In genomic region chr14:57831981-57832380, GRCh38 we compare ENCODE assay signal across 20 cellular contexts. TPM values are rescaled to one million over a fixed set of nuclear protein-coding genes. Genes with fewer than 3 reads are reported as not detected.
A peak's percentile ranks its signal among the peaks of the same experiment; 100 is the strongest.
DNase-seq lines count a peak whose midpoint lies in the region; TF ChIP-seq lines count a peak whose summit lies in the region.
"Had no signal": no experiment of that assay in that cellular context is flagged by ENCODE, and none has a peak within 500 bp of the region (broad histone marks: within the 10 kb centered on the region; RNA-seq: fewer than 3 reads in every experiment).

No MANE protein-coding gene starts in this region.

- H2BK120ac ChIP-seq in H9 (ENCODE audit: low read depth, low read length, poor library complexity, severe bottlenecking), result no peak overlapping the region

- no peak overlapping the region for H3K14ac ChIP-seq in H9 (ENCODE audit: insufficient read depth, low read length)

- intact Hi-C loops in prostate gland (cut with DNase I), result no loop called here

- H3K4me3 ChIP-seq in epithelial cell of esophagus (ENCODE audit: low read length) (no peak overlapping the region), prostate gland (no peak overlapping the region)
- H3K4me3 ChIP-seq: colonic mucosa, HAP-1, Peyer's patch, sigmoid colon, thoracic aorta had no signal

- H3K9me3 ChIP-seq in H9 (ENCODE audit: control insufficient read depth, low read depth, low read length), result no peaks in the 10 kb centered on the region
- H3K9me3 ChIP-seq in prostate gland, result no peaks in the 10 kb centered on the region
- H3K9me3 ChIP-seq: colonic mucosa, HAP-1, Peyer's patch, sigmoid colon, thoracic aorta had no signal

- H3K79me2 ChIP-seq in H9 (ENCODE audit: insufficient read depth, low read length), result no peaks in the 10 kb centered on the region; the same call in 1 of the 2 replicates

- H3K36me3 ChIP-seq in prostate gland, result no peaks in the 10 kb centered on the region
- H3K36me3 ChIP-seq: colonic mucosa, HAP-1, Peyer's patch, sigmoid colon, thoracic aorta, WERI-Rb-1 had no signal

- no peak overlapping the region for H2BK12ac ChIP-seq in H9 (ENCODE audit: insufficient read length, low read depth, low read length)

- H3K9ac ChIP-seq in H9 (ENCODE audit: extremely low read depth, insufficient read length, low read length), result no peak overlapping the region
- H3K9ac ChIP-seq: KMS-11 had no signal

- peaks cover 13 to 16% of the 10 kb centered on the region in 2 experiments for H3K4me1 Mint-ChIP-seq in H9

- no peak overlapping the region for H3T11ph ChIP-seq in H9 (ENCODE audit: low read length)

- TF ChIP-seq CTCF in H9 (conservative IDR thresholded peaks at IDR 0.05) (no peak; the same call in 2 of the 3 replicates), epithelial cell of esophagus (IDR thresholded peaks at IDR 0.05; ENCODE audit: insufficient read depth, low read depth, low read length, missing control alignments) (no peak), prostate gland (IDR thresholded peaks at IDR 0.05) (no peak)

- H3K79me1 ChIP-seq in H9 (ENCODE audit: insufficient read depth, low read depth, low read length, poor library complexity, severe bottlenecking), result no peaks in the 10 kb centered on the region

- H3K4me3 Mint-ChIP-seq in H9, result no peak overlapping the region

- H4K20me1 ChIP-seq in H9 (ENCODE audit: control insufficient read depth, insufficient read depth, insufficient read length), result no peaks in the 10 kb centered on the region

- no peak overlapping the region for H2BK5ac ChIP-seq in H9 (ENCODE audit: insufficient read length, low read length)

- no peak overlapping the region for H3K18ac ChIP-seq in H9 (ENCODE audit: insufficient read length, low read depth, low read length)

- H2AK5ac ChIP-seq in H9 (ENCODE audit: insufficient read length, low read length), result no peak overlapping the region

- H3K27ac Mint-ChIP-seq in H9, result no peak overlapping the region

- H4K5ac ChIP-seq in H9 (ENCODE audit: insufficient read length, low read depth, low read length), result no peak overlapping the region

- TF ChIP-seq POLR2A in prostate gland (IDR thresholded peaks at IDR 0.05), result no peak

- H3K4ac ChIP-seq in H9 (ENCODE audit: low read depth, low read length), result no peak overlapping the region

- H3K23me2 ChIP-seq in H9 (ENCODE audit: insufficient read length, low read depth, low read length, poor library complexity, severe bottlenecking), result no peaks in the 10 kb centered on the region

- no peak overlapping the region for H4K91ac ChIP-seq in H9 (ENCODE audit: insufficient read length, low read depth, low read length)

- peak; percentile 78 for DNase-seq in H9
- DNase-seq in NCI-H69 (lab: John Stamatoyannopoulos, UW), result peak; percentile 20
- DNase-seq in epithelial cell of esophagus (ENCODE audit: low read depth), result peak; percentile 29
- peak; percentile 83 for DNase-seq in renal cortical epithelial cell (ENCODE audit: low read depth)
- no peak for DNase-seq in GM03348 (ENCODE audit: low spot score)
- no peak for DNase-seq in prostate gland (ENCODE audit: low spot score)
- DNase-seq in substantia nigra (lab: John Stamatoyannopoulos, UW), result no peak
- DNase-seq: activated effector memory CD4-positive, alpha-beta T cell treated with Interleukin-2 at 50 U/mL for 16 hours; anterior cingulate cortex; colonic mucosa; NCI-H1436; NCI-H226; nucleus accumbens; Peyer's patch; sigmoid colon; WERI-Rb-1 had no signal

- no CpG with 5 or more reads among the region's 5 CpGs for WGBS in H9 (ENCODE audit: extremely low coverage, insufficient read length, low lambda C conversion rate)
- 45% methylated on average over 5 of the region's 5 CpGs for WGBS in prostate gland

- H3K4me1 ChIP-seq in H9 (ENCODE audit: insufficient read depth, low read length) (0 out of 2 replicates have a peak, but pooled peaks cover 5% of the 10 kb centered on the region), prostate gland (replicated peaks) (no peaks in the 10 kb centered on the region)
- H3K4me1 ChIP-seq: colonic mucosa, HAP-1, Peyer's patch had no signal

- peak overlapping the region; percentile 77 for H2AFZ ChIP-seq in H9 (ENCODE audit: low read length)

- H4K8ac ChIP-seq in H9 (replicated peaks; ENCODE audit: insufficient read length, low read depth, low read length), result no peak overlapping the region

- no peak overlapping the region for H3K27ac ChIP-seq in H9 (ENCODE audit: insufficient read length, low read depth, low read length)
- H3K27ac ChIP-seq in prostate gland, result no peak overlapping the region
- H3K27ac ChIP-seq in substantia nigra (ENCODE audit: low read depth, low read length, poor library complexity, severe bottlenecking), result no peak overlapping the region
- H3K27ac ChIP-seq: colonic mucosa, epithelial cell of prostate, KMS-11, Peyer's patch, sigmoid colon, thoracic aorta, WERI-Rb-1 had no signal

- H3K56ac ChIP-seq in H9 (ENCODE audit: insufficient read length, low read depth, low read length), result no peak overlapping the region

- H3K4me2 ChIP-seq in H9 (ENCODE audit: insufficient read depth, insufficient read length, low read length), result no peak overlapping the region
- H3K4me2 ChIP-seq: KMS-11 had no signal

- H3K27me3 ChIP-seq in H9 (ENCODE audit: insufficient read depth, low read length) (no peaks in the 10 kb centered on the region), prostate gland (replicated peaks; ENCODE audit: insufficient read depth) (no peaks in the 10 kb centered on the region)
- H3K27me3 ChIP-seq: colonic mucosa, Peyer's patch, sigmoid colon had no signal

- no peaks in the 10 kb centered on the region for H3K36me3 Mint-ChIP-seq in H9 (ENCODE audit: insufficient read depth in 1 of 3, low read depth in 3 of 3)

- no peaks in the 10 kb centered on the region; a peak in 1 of 5 replicates for H3K9me3 Mint-ChIP-seq in H9

- no peak overlapping the region for H3K23ac ChIP-seq in H9 (ENCODE audit: insufficient read length, low read depth, low read length)

- no peak overlapping the region for H2BK20ac ChIP-seq in H9 (ENCODE audit: low read depth, low read length, poor library complexity, severe bottlenecking)

- no peaks in the 10 kb centered on the region; the same call in 1 of the 2 replicates for H3K27me3 Mint-ChIP-seq in H9 (ENCODE audit: low read depth)

- no peak overlapping the region for H2BK15ac ChIP-seq in H9 (ENCODE audit: low read depth, low read length)

RNA-seq across cellular contexts. Expression of gene SLC35F4, which starts 33.9 kb away (rescaled TPM):
- not detected in 2 replicates for total RNA-seq in H9 (2021)
- total RNA-seq in renal cortical epithelial cell, result 0.05 and 0.17 TPM in 2 replicates
- total RNA-seq in prostate gland, result 1 to 10 TPM; 2.4 to 2.9 TPM
- total RNA-seq: colonic mucosa, Peyer's patch, sigmoid colon, thoracic aorta had no signal

Comparison
In these comparisons a context has a peak if more than half of its experiments do, and no peak if none do; other contexts are left out.
1. DNase-seq: peak in H9 (single experiment), NCI-H69 (single experiment), epithelial cell of esophagus (single experiment) and renal cortical epithelial cell (single experiment); none in GM03348 (single experiment), prostate gland (single experiment) and substantia nigra (0 of 49).